Comparison of ENCODE assay signal across 8 cellular contexts in the genomic region with DNA sequence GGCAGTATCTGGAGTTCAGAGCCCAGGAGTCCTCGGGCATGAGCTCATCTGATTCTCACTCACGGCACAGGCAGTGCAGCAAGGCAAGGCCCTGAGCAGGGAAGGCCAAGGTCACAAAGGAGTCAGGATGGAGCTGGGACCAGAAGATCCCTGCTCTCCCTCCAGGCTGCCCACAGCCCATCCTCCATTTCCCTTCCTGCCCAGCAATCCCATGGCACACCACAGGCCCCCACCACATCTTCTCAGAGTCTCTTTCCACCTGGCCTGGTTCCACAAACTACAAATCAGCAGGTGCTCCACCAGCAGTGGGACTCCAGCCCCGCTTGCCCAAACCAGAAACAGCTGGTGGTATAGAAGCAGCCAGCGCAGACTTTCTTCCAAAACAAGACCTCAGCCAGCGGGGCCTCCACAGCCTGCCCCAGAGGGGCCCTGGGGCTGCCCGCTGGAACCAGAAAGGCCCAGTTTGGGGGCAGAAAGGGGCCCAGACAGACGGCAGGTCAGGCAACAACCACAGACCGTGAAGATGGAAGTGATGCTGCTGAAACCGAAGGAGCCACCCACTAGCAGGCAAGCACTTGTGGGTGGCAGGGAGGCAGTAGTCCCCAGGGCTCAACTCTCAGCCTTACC. TPM values are rescaled to one million over a fixed set of nuclear protein-coding genes. Genes with fewer than 3 reads are reported as not detected.
A peak's percentile ranks its signal among the peaks of the same experiment; 100 is the strongest.
DNase-seq lines count a peak whose midpoint lies in the region; ATAC-seq, FAIRE-seq and TF ChIP-seq lines count a peak whose summit lies in the region.

No MANE protein-coding gene starts in this region.

- TF ChIP-seq POLR2A in GM18505 (IDR thresholded peaks at IDR 0.05; ENCODE audit: borderline replicate concordance, extremely low read depth, insufficient read depth, insufficient read length), result peak; percentile 25

- DNase-seq in MG63, result peak; percentile 49
- no peak for DNase-seq in Right ventricle myocardium superior
- DNase-seq in stimulated activated naive CD8-positive, alpha-beta T cell treated with anti-CD3 and anti-CD28 coated beads, Interleukin-15, Interleukin-2, amounts not matched to agents 100 U/mL and 50 U/mL, for 24 hours, result peak; percentile 80
- no peak for DNase-seq in hepatic stellate cell (ENCODE audit: low spot score)
- no peak for DNase-seq in NCI-H187 treated with DMSO at 0.1 percent for 48 hours (lab: John Stamatoyannopoulos, UW)
- DNase-seq in small intestine, result no peak

- H3K27ac ChIP-seq in small intestine (ENCODE audit: low read depth in 1 of 2, low read length in 1 of 2), result peak overlapping the region in 1 of 2 donors; percentile 64

- intact Hi-C loops in Right ventricle myocardium superior (cut with DNase I), result no loop called here

- FAIRE-seq in small intestine (lab: Jason Lieb, UNC), result no peak

- H3K4me1 ChIP-seq in small intestine (ENCODE audit: control insufficient read depth in 2 of 2, insufficient read depth in 1 of 2, low read depth in 1 of 2, low read length in 1 of 2), result peaks cover 16 to 20% of the 10 kb centered on the region in 2 donors

- no peaks in the 10 kb centered on the region for H3K27me3 ChIP-seq in MG63
- no peaks in the 10 kb centered on the region for H3K27me3 ChIP-seq in small intestine (ENCODE audit: control insufficient read depth in 2 of 2, insufficient read depth in 2 of 2, low read length in 2 of 2)

- ATAC-seq in GM18505 (IDR thresholded peaks at IDR 0.05; ENCODE audit: unreplicated experiment), result peak; percentile 44
- peak; percentile 74 for ATAC-seq in GM21528 (IDR thresholded peaks at IDR 0.05; ENCODE audit: low FRiP score, unreplicated experiment)
- peak; percentile 53 for ATAC-seq in Right ventricle myocardium superior (ENCODE audit: poor library complexity)
- peak; percentile 79 for ATAC-seq in stimulated activated naive CD8-positive, alpha-beta T cell treated with anti-CD3 and anti-CD28 coated beads, Interleukin-15, Interleukin-2, amounts not matched to agents 100 U/mL and 50 U/mL, for 24 hours

- H3K9me3 ChIP-seq in MG63 (no peaks in the 10 kb centered on the region), small intestine (ENCODE audit: control insufficient read depth, low read depth) (no peaks in the 10 kb centered on the region)

- H3K36me3 ChIP-seq in MG63 (peaks cover 36% of the 10 kb centered on the region), small intestine (ENCODE audit: control insufficient read depth in 2 of 2, insufficient read depth in 2 of 2, low read length in 2 of 2) (peaks cover 0 to 8% of the 10 kb centered on the region in 2 donors)

- WGBS in small intestine, 3 donors, result 48 to 69% (median 55%) methylated on average over 9 of the region's 9 CpGs

- H3K4me3 ChIP-seq in MG63 (no peak overlapping the region), small intestine (ENCODE audit: low read depth in 1 of 2, low read length in 2 of 2) (no peak overlapping the region)

RNA-seq across cellular contexts. Expression of a gene that starts 12.2 kb away (rescaled TPM):
- total RNA-seq in MG63 (2014; rRNA removed; shearing (Covaris generic); ENCODE audit: low replicate concordance), result 74.2 and 76.6 TPM in 2 replicates
- total RNA-seq in Right ventricle myocardium superior, result 126 TPM
- 100 to 1,000 TPM in 2 of 3 donors, 10 to 100 TPM in 1; 97.5 to 190 (median 164) TPM for polyA plus RNA-seq in small intestine

RNA-seq across cellular contexts. Expression of a gene that starts 48.3 kb away (rescaled TPM):
- total RNA-seq in MG63 (2014; rRNA removed; shearing (Covaris generic); ENCODE audit: low replicate concordance), result 2.3 and 5.6 TPM in 2 replicates
- total RNA-seq in Right ventricle myocardium superior, result 592 TPM
- 1,000 to 10,000 TPM in 1 of 3 donors, 100 to 1,000 TPM in 1, 10 to 100 TPM in 1; 19.9 to 1,014 (median 191) TPM for polyA plus RNA-seq in small intestine

Comparison
In these comparisons a context has a peak if more than half of its experiments do, and no peak if none do; other contexts are left out.
1. DNase-seq: peak in MG63 (single experiment) and stimulated activated naive CD8-positive, alpha-beta T cell treated with anti-CD3 and anti-CD28 coated beads, Interleukin-15, Interleukin-2, amounts not matched to agents 100 U/mL and 50 U/mL, for 24 hours (single experiment); none in Right ventricle myocardium superior (single experiment), hepatic stellate cell (single experiment), NCI-H187 treated with DMSO at 0.1 percent for 48 hours (single experiment) and small intestine (single experiment).
2. RNA of a gene that starts 48.3 kb away (total RNA-seq): 592 TPM in Right ventricle myocardium superior (single experiment); 2.3 to 5.6 TPM in MG63; every median in the first group is over 10 times any median in the second.
3. Peak in every context shown above with its lines, with median percentiles within 50 percentile points of each other: ATAC-seq.